18 cellular contexts compared by ENCODE assay signal in the genomic region with DNA sequence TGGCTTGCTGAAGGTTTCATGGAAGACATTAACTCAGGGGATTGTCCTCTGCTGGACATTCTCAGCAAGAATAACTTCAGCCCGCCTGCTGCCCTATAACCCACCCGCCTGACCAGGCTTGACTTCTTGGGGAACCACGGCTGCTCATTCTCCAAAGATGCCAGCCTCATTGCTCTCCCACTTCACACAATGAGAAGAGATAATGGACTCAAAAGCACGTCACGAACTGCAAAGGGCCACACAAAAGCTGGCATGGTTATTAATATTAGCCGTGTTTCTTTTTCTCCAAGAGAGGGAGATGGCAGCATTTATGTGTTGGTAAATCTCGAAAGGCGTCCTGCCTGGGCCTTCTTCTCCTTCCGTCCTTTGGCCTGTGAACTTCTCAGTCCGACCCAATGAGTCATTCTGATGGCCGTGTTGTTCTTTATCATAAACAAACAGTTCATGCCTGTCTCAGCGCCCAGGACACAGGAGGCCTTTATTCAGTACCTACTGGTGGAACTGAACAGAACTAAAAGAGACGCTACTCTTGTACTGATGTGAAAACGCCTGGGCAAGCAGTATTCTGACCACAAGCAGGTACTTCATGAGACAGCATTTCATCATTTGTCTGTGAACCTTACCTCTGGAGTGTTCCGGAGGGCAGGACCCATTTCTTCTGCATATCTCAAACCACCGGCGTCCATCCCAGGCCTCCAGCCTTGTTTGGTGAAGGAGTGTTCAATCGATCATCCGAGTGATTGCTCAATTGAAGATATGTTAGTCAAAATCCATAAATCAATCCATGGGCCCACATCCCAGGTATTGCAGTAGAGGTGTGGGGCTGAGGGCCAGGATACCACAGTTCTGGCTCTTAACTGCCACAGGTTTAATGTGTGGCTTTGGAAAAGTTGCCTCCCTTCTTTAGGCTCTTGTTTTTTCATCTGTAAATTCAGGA. TPM values are rescaled to one million over a fixed set of nuclear protein-coding genes. Genes with fewer than 3 reads are reported as not detected.
DNase-seq lines count a peak whose midpoint lies in the region; ATAC-seq, FAIRE-seq and TF ChIP-seq lines count a peak whose summit lies in the region.
"Had no signal": no experiment of that assay in that cellular context is flagged by ENCODE, and none has a peak within 500 bp of the region (broad histone marks: within the 10 kb centered on the region; RNA-seq: fewer than 3 reads in every experiment).

No MANE protein-coding gene starts in this region.

- FAIRE-seq in HepG2 (lab: Jason Lieb, UNC) = peak; percentile 86
- FAIRE-seq: A549, H54 had no signal

- TF ChIP-seq POLR2A in HepG2 (IDR thresholded peaks at IDR 0.05; ENCODE audit: insufficient read depth in 1 of 2, low read depth in 2 of 2, low read length in 2 of 2) = no peak

- H3K36me3 ChIP-seq in HepG2 (replicated peaks in 1 of 2; ENCODE audit: control insufficient read depth in 1 of 2, insufficient read depth in 2 of 2, low read length in 2 of 2) = no peaks in the 10 kb centered on the region

- H2AFZ ChIP-seq in HepG2 (ENCODE audit: low read length) = no peak overlapping the region

- TF ChIP-seq CTCF in WTC11 (IDR thresholded peaks at IDR 0.05) (no peak), HepG2 (CRISPR knock-in tag; IDR thresholded peaks at IDR 0.05) (0 out of 2 replicates have a peak, but pooled peaks have one; percentile 7), progenitor cell of endocrine pancreas (IDR thresholded peaks at IDR 0.05; ENCODE audit: unreplicated experiment) (no peak)

- no peaks in the 10 kb centered on the region for H3K27me3 ChIP-seq in HepG2 (ENCODE audit: control insufficient read depth in 1 of 2, insufficient read depth in 2 of 2, low read length in 2 of 2)

- peaks cover 20% of the 10 kb centered on the region for H3K4me1 Mint-ChIP-seq in WTC11
- peaks cover 17% of the 10 kb centered on the region for H3K4me1 Mint-ChIP-seq in progenitor cell of endocrine pancreas (ENCODE audit: low read depth)
- peaks cover 2% of the 10 kb centered on the region for H3K4me1 Mint-ChIP-seq in T-helper 17 cell
- H3K4me1 Mint-ChIP-seq: CD4-positive, alpha-beta memory T cell had no signal

- no peak for TF ChIP-seq RAD21 in HepG2 (CRISPR knock-in tag; IDR thresholded peaks at IDR 0.05)

- H3K36me3 Mint-ChIP-seq in WTC11 (no peaks in the 10 kb centered on the region), progenitor cell of endocrine pancreas (ENCODE audit: insufficient read depth) (no peaks in the 10 kb centered on the region), T-helper 17 cell (ENCODE audit: low read depth) (no peaks in the 10 kb centered on the region)
- H3K36me3 Mint-ChIP-seq: CD4-positive, alpha-beta memory T cell had no signal

- H3K4me1 ChIP-seq in HepG2 (ENCODE audit: insufficient read depth, low read length) = peaks cover 21% of the 10 kb centered on the region

- H3K9me3 ChIP-seq in HepG2 (ENCODE audit: low read length) (no peaks in the 10 kb centered on the region), T-helper 17 cell (ENCODE audit: control insufficient read depth, low read length, poor library complexity, severe bottlenecking) (no peaks in the 10 kb centered on the region)
- H3K9me3 ChIP-seq: A549 had no signal

- H3K27ac Mint-ChIP-seq in WTC11 (no peak overlapping the region), progenitor cell of endocrine pancreas (peak overlapping the region; percentile 77), T-helper 17 cell (no peak overlapping the region)
- H3K27ac Mint-ChIP-seq: CD4-positive, alpha-beta memory T cell had no signal

- H3K4me2 ChIP-seq in HepG2 (ENCODE audit: low read depth, low read length) = peak overlapping the region; percentile 60
- H3K4me2 ChIP-seq: A549 had no signal

- H3K27ac ChIP-seq in HepG2 (ENCODE audit: extremely low read length, insufficient read depth, low read length) = no peak overlapping the region
- H3K27ac ChIP-seq: A549 had no signal

- no peaks in the 10 kb centered on the region for H4K20me1 ChIP-seq in HepG2 (ENCODE audit: insufficient read depth, low read length)

- in situ Hi-C loops in HepG2 (cut with HindIII; ENCODE audit: extremely low pct_ligation_motif_present, low pct_unique_long_range_greater_than_20kb) = no loop called here

- H3K4me3 Mint-ChIP-seq in WTC11 = no peak overlapping the region
- peak overlapping the region; percentile 23 for H3K4me3 Mint-ChIP-seq in progenitor cell of endocrine pancreas (ENCODE audit: low read depth)
- no peak overlapping the region for H3K4me3 Mint-ChIP-seq in T-helper 17 cell
- H3K4me3 Mint-ChIP-seq: CD4-positive, alpha-beta memory T cell had no signal

- H3K9ac ChIP-seq in HepG2 (ENCODE audit: insufficient read depth, low read depth, low read length) = no peak overlapping the region

- H3K79me2 ChIP-seq in HepG2 (ENCODE audit: insufficient read depth, low read length) = no peaks in the 10 kb centered on the region

- no peak; the same call in 1 of the 2 replicates for ATAC-seq in WTC11
- ATAC-seq in HepG2 = peak; percentile 99
- no peak for ATAC-seq in T-helper 17 cell

- H3K27me3 Mint-ChIP-seq in WTC11 (ENCODE audit: low read depth) (peaks cover 41% of the 10 kb centered on the region), progenitor cell of endocrine pancreas (peaks cover 35% of the 10 kb centered on the region), T-helper 17 cell (peaks cover 72% of the 10 kb centered on the region)

- intact Hi-C loops in HepG2 (cut with micrococcal nuclease; ENCODE audit: unreplicated experiment) = no loop called here

- H3K9me3 Mint-ChIP-seq in WTC11 (peaks cover 3% of the 10 kb centered on the region), progenitor cell of endocrine pancreas (ENCODE audit: low read depth) (no peaks in the 10 kb centered on the region)
- H3K9me3 Mint-ChIP-seq: CD4-positive, alpha-beta memory T cell had no signal

- BruUV-seq in HepG2 (replicated peaks; lab: Mats Ljungman, UMichigan) = no TSS peak

- peak in 1 of 2 experiments; percentile 53; a peak in 1 of 4 replicates for TF ChIP-seq EP300 in HepG2 (IDR thresholded peaks at IDR 0.05; ENCODE audit: low read depth in 2 of 2, low read length in 2 of 2)
- TF ChIP-seq EP300 in HepG2 (CRISPR knock-in tag; IDR thresholded peaks at IDR 0.05; ENCODE audit: borderline replicate concordance) = no peak; the same call in 1 of the 2 replicates

- WGBS in HepG2 (ENCODE audit: low lambda C conversion rate) = 19% methylated on average over 19 of the region's 19 CpGs

- DNase-seq in HT-29 (ENCODE audit: low spot score) (peak; percentile 22), WTC11 (ENCODE audit: low spot score) (no peak), HepG2 (ENCODE audit: low spot score) (peak; percentile 92), progenitor cell of endocrine pancreas (ENCODE audit: low spot score, unreplicated experiment) (no peak), NCI-H524 treated with DMSO at 0.1 percent for 48 hours (lab: John Stamatoyannopoulos, UW) (no peak), T-helper 17 cell (no peak), activated gamma-delta T cell treated with Interleukin-2 at 50 U/mL for 16 hours (no peak)
- DNase-seq: CD4-positive, alpha-beta memory T cell; DMS79 treated with DMSO at 0.1 percent for 48 hours; NCI-H1092 treated with DMSO at 0.1 percent for 48 hours; NCI-H146; NCI-H2029 treated with DMSO at 0.1 percent for 48 hours; NCI-H2171 treated with DMSO at 0.1 percent for 48 hours; NCI-H446 treated with DMSO at 0.1 percent for 48 hours; NCI-H748 treated with DMSO at 0.1 percent for 48 hours; SIG-M5 had no signal

- POLR2A ChIA-PET in WTC11 (lab: Charles Lee) (no interaction called here), HepG2 (lab: Yijun Ruan, JAX) (no interaction called here)

- CTCF ChIA-PET in WTC11 (lab: Charles Lee) = no interaction called here
- CTCF ChIA-PET in HepG2 (lab: Yijun Ruan, JAX; ENCODE audit: low intra/inter-chr PET ratio, low total read pairs) = no interaction called here

- no peak overlapping the region for H3K4me3 ChIP-seq in HepG2 (replicated peaks in 1 of 3; ENCODE audit: insufficient read depth in 1 of 3, low read depth in 2 of 3, low read length in 3 of 3)
- H3K4me3 ChIP-seq: A549 had no signal

TF ChIP-seq in HepG2, 621 proteins besides CTCF, POLR2A, EP300 and RAD21 (continues in another document):
- TF ChIP-seq ZNF724P (CRISPR knock-in tag; IDR thresholded peaks at IDR 0.05; ENCODE audit: borderline replicate concordance) = 0 out of 2 replicates have a peak, but pooled peaks have one; percentile 72

RNA-seq across cellular contexts. Expression of a gene that starts 25.1 kb away (rescaled TPM):
- total RNA-seq in HT-29 (2014; rRNA removed; shearing (Covaris generic)) = 0.18 and 0.94 TPM in 2 replicates
- total RNA-seq in WTC11 (2021) (6.8 to 7.3 TPM (median 7.1 TPM) in 3 replicates), HepG2 (2016; rRNA removed; fragmentation: Illumina TruSeq; extraction: Trizol) (not detected in 2 replicates), progenitor cell of endocrine pancreas (4.4 and 5.5 TPM in 2 replicates), T-helper 17 cell (1 to 10 TPM in 1 of 2 donors, under 1 TPM in 1; 0.42 to 1.1 TPM)
- not detected in 2 replicates for total RNA-seq in HepG2 (2016; cell fraction: cytosol; rRNA removed; fragmentation: Illumina TruSeq; extraction: Trizol; ENCODE audit: low read depth)
- total RNA-seq in HepG2 (2016; cell fraction: insoluble cytoplasmic fraction; rRNA removed; fragmentation: Illumina TruSeq; extraction: Trizol) = not detected in 2 replicates
- not detected in 2 replicates for total RNA-seq in HepG2 (2016; cell fraction: membrane; rRNA removed; fragmentation: Illumina TruSeq; extraction: Trizol)
- 0.12 TPM in 1 of 2 replicates, not detected in the other for total RNA-seq in HepG2 (2016; cell fraction: nucleus; rRNA removed; fragmentation: Illumina TruSeq; extraction: Trizol)
- 0.01 and 0.03 TPM in 2 replicates for polyA plus RNA-seq in HepG2 (2011; rRNA removed)
- 0.01 TPM in 2 replicates for polyA plus RNA-seq in HepG2 (2011; cell fraction: cytosol; rRNA removed)
- 0.03 and 0.11 TPM in 2 replicates for polyA plus RNA-seq in HepG2 (2011; cell fraction: nucleus; rRNA removed)
- 0.05 and 0.09 TPM in 2 replicates for polyA plus RNA-seq in HepG2 (2012)
- not detected in 2 replicates for polyA plus RNA-seq in HepG2 (2016; cell fraction: cytosol; fragmentation: Illumina TruSeq; extraction: Trizol; ENCODE audit: low read depth)
- polyA plus RNA-seq in HepG2 (2016; cell fraction: insoluble cytoplasmic fraction; fragmentation: Illumina TruSeq; extraction: Trizol; ENCODE audit: low read depth) = not detected in 2 replicates
- polyA plus RNA-seq in HepG2 (2016; cell fraction: membrane; fragmentation: Illumina TruSeq; extraction: Trizol; ENCODE audit: low read depth) = not detected in 2 replicates
- not detected in 2 replicates for polyA plus RNA-seq in HepG2 (2016; cell fraction: nucleus; fragmentation: Illumina TruSeq; extraction: Trizol; ENCODE audit: insufficient read depth, low read depth)
- polyA minus RNA-seq in HepG2 (2011; rRNA and poly(A)+ RNA removed; ENCODE audit: low replicate concordance) = 3.2 TPM in 1 of 2 replicates, not detected in the other
- polyA minus RNA-seq in HepG2 (2011; cell fraction: cytosol; rRNA and poly(A)+ RNA removed) = 0.09 TPM in 1 of 2 replicates, not detected in the other
- not detected in 2 replicates for polyA minus RNA-seq in HepG2 (2011; cell fraction: nucleus; rRNA and poly(A)+ RNA removed)

Comparison
In these comparisons a context has a peak if more than half of its experiments do, and no peak if none do; other contexts are left out.
1. DNase-seq: peak in HT-29 (single experiment) and HepG2 (single experiment); none in WTC11 (single experiment), progenitor cell of endocrine pancreas (single experiment), NCI-H524 treated with DMSO at 0.1 percent for 48 hours (single experiment), T-helper 17 cell (0 of 3) and activated gamma-delta T cell treated with Interleukin-2 at 50 U/mL for 16 hours (single experiment).